Comparison of ENCODE assay signal across 8 cellular contexts in the genomic region with DNA sequence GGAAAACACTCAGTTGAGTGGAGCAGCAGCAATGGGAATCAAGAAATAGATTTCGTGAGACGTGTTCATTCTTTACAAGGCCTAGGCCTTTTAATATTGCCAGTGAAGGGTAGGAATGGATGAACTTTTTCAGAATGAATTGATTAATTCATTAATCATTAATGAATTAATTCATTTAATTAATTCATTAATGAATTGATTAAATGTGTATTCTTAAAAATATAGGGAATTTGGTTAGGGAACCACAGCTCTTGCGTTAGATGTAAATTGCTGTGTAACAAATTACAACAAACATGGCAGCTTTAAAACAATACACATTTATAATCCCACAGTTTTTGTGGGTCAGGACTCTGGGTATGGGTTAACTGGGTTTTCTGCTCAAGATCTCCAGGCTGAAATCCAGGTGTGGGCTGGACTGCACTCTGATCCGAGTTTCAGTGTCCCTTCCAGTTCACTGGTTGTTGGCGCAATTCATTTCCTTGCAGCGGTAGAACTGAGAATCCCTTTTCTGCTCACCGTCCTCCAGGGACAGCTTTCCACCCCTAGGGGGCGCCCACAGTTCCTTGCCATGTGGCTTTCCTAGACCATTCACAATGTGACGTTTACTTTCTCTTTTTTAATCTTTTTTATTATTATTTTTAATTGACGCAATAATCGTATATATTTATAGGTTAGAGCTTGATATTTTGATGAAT. TPM values are rescaled to one million over a fixed set of nuclear protein-coding genes. Genes with fewer than 3 reads are reported as not detected.
DNase-seq lines count a peak whose midpoint lies in the region; ATAC-seq and TF ChIP-seq lines count a peak whose summit lies in the region.

No MANE protein-coding gene starts in this region.

- peaks cover 3% of the 10 kb centered on the region for H3K27me3 ChIP-seq in HL-60 (ENCODE audit: insufficient read depth, poor library complexity, severe bottlenecking)
- peaks cover 5% of the 10 kb centered on the region for H3K27me3 ChIP-seq in left ventricle myocardium inferior (ENCODE audit: low read depth)

- H3K4me1 ChIP-seq in left ventricle myocardium inferior = no peaks in the 10 kb centered on the region

- H3K36me3 Mint-ChIP-seq in activated naive CD4-positive, alpha-beta T cell treated with anti-CD3 and anti-CD28 coated beads, Interleukin-2, amount 50 U/mL, for 72 hours = no peaks in the 10 kb centered on the region

- H3K27ac ChIP-seq in HL-60 (replicated peaks) (no peak overlapping the region), left ventricle myocardium inferior (replicated peaks) (no peak overlapping the region)

- no peaks in the 10 kb centered on the region for H3K9me3 ChIP-seq in left ventricle myocardium inferior (replicated peaks)

- DNase-seq in DMS53 treated with DMSO at 0.1 percent for 48 hours (lab: John Stamatoyannopoulos, UW; ENCODE audit: unreplicated experiment) (peak; percentile 68), HL-60 (ENCODE audit: low read depth in 1 of 2, low spot score in 1 of 2) (peak; percentile 67 to 80), SK-MEL-5 (ENCODE audit: low read depth, low spot score) (peak; percentile 89), left ventricle myocardium inferior (peak; percentile 67), skeletal muscle cell (ENCODE audit: low read depth) (peak; percentile 23), mesenteric fat pad (ENCODE audit: low spot score) (no peak)
- DNase-seq in activated naive CD4-positive, alpha-beta T cell treated with anti-CD3 and anti-CD28 coated beads, Interleukin-2, amount 50 U/mL, for 72 hours (ENCODE audit: low spot score in 2 of 2) = peak; percentile 63 to 88

- ATAC-seq in GM19463 (IDR thresholded peaks at IDR 0.05; ENCODE audit: unreplicated experiment) = peak; percentile 87
- peak; percentile 80 to 86 for ATAC-seq in activated naive CD4-positive, alpha-beta T cell treated with anti-CD3 and anti-CD28 coated beads, Interleukin-2, amount 50 U/mL, for 72 hours

- H3K27ac Mint-ChIP-seq in activated naive CD4-positive, alpha-beta T cell treated with anti-CD3 and anti-CD28 coated beads, Interleukin-2, amount 50 U/mL, for 72 hours = no peak overlapping the region

- no peaks in the 10 kb centered on the region for H3K9me3 Mint-ChIP-seq in activated naive CD4-positive, alpha-beta T cell treated with anti-CD3 and anti-CD28 coated beads, Interleukin-2, amount 50 U/mL, for 72 hours

- intact Hi-C loops in left ventricle myocardium inferior (cut with micrococcal nuclease) = no loop called here

- in situ Hi-C loops in SK-MEL-5 (cut with HindIII; ENCODE audit: low pct_unique_long_range_greater_than_20kb, low sequenced_read_pairs) = no loop called here

- H3K36me3 ChIP-seq in left ventricle myocardium inferior = no peaks in the 10 kb centered on the region

- TF ChIP-seq CTCF in HL-60 (IDR thresholded peaks at IDR 0.05; ENCODE audit: insufficient read depth, low read length) (peak; percentile 83), left ventricle myocardium inferior (IDR thresholded peaks at IDR 0.05; ENCODE audit: borderline replicate concordance) (peak; percentile 86)

- H3K4me3 ChIP-seq in HL-60 (replicated peaks; ENCODE audit: insufficient read depth, low read length) (no peak overlapping the region), left ventricle myocardium inferior (no peak overlapping the region), skeletal muscle cell (ENCODE audit: low read depth, low read length) (no peak overlapping the region)

RNA-seq across cellular contexts. Expression of a gene that starts 32.8 kb away (rescaled TPM):
- total RNA-seq in SK-MEL-5 (2014; rRNA removed; shearing (Covaris generic)) = 0.13 TPM in 1 of 2 replicates, not detected in the other
- polyA plus RNA-seq in SK-MEL-5 (2015; cell fraction: cytosol; rRNA removed) = not detected in 2 replicates
- not detected in 2 replicates for polyA plus RNA-seq in SK-MEL-5 (2015; cell fraction: nucleus; rRNA removed)
- total RNA-seq in activated naive CD4-positive, alpha-beta T cell treated with anti-CD3 and anti-CD28 coated beads, Interleukin-2, amount 50 U/mL, for 72 hours = not detected
- total RNA-seq in left ventricle myocardium inferior = not detected
- total RNA-seq in mesenteric fat pad = 0.51 TPM
